ENCODE assay signal across 33 cellular contexts in genomic region chr14:81811705-81812269, GRCh38.
"Had no signal": no experiment of that assay in that cellular context is flagged by ENCODE, and none has a peak within 500 bp of the region (broad histone marks: within the 10 kb centered on the region; RNA-seq: fewer than 3 reads in every experiment).

No MANE protein-coding gene starts in this region.

- H3K27me3 Mint-ChIP-seq: activated CD4-positive, alpha-beta T cell treated with anti-CD3 and anti-CD28 coated beads for 36 hours; activated CD4-positive, alpha-beta T cell treated with anti-CD3 and anti-CD28 coated beads, Interleukin-2, amount 10 ng/mL, durations not matched to agents 7 days and 5 days; activated CD8-positive, alpha-beta T cell treated with anti-CD3 and anti-CD28 coated beads for 36 hours; activated naive CD8-positive, alpha-beta T cell; activated naive CD8-positive, alpha-beta T cell treated with anti-CD3 and anti-CD28 coated beads, Interleukin-2, amount 50 U/mL, for 24 hours; activated T-helper 17 cell treated with anti-CD3 and anti-CD28 coated beads, Interleukin-2, amount 50 U/mL, for 72 hours; effector memory CD8-positive, alpha-beta T cell had no signal

- H3K9me3 ChIP-seq: adrenal gland, body of pancreas, esophagus muscularis mucosa, gastroesophageal sphincter had no signal

- H3K4me2 ChIP-seq: hepatocyte had no signal

- DNase-seq: activated CD4-positive, alpha-beta T cell treated with anti-CD3 and anti-CD28 coated beads for 36 hours; activated CD4-positive, alpha-beta T cell treated with anti-CD3 and anti-CD28 coated beads, Interleukin-2, amount 10 ng/mL, durations not matched to agents 7 days and 5 days; activated CD4-positive, alpha-beta T cell treated with anti-CD3 and anti-CD28 coated beads, Interleukin-2, amount 50 U/mL, for 48 hours; activated CD4-positive, CD25-positive, alpha-beta regulatory T cell; activated CD4-positive, CD25-positive, alpha-beta regulatory T cell treated with anti-CD3 and anti-CD28 coated beads, Interleukin-2, amount 50 U/mL, for 72 hours; activated CD8-positive, alpha-beta memory T cell treated with anti-CD3 and anti-CD28 coated beads for 24 hours; activated CD8-positive, alpha-beta T cell treated with anti-CD3 and anti-CD28 coated beads for 36 hours; activated effector memory CD4-positive, alpha-beta T cell treated with Interleukin-2 at 50 U/mL for 16 hours; activated gamma-delta T cell treated with Interleukin-2 at 50 U/mL for 16 hours; activated naive CD4-positive, alpha-beta T cell treated with anti-CD3 and anti-CD28 coated beads, Interleukin-2, amount 50 U/mL, for 16 hours; activated naive CD4-positive, alpha-beta T cell treated with Interleukin-2 at 50 U/mL for 16 hours; activated naive CD8-positive, alpha-beta T cell treated with anti-CD3 and anti-CD28 coated beads, Interleukin-2, amount 50 U/mL, for 24 hours; activated T-cell treated with anti-CD3 and anti-CD28 coated beads, Interleukin-2, amount 50 U/mL, for 4 hours; adrenal gland; amygdala; aorta; body of pancreas; caudate nucleus; cortex of kidney; dermis blood vessel endothelial cell; effector CD4-positive, alpha-beta T cell; effector memory CD8-positive, alpha-beta T cell; erythroblast; foreskin melanocyte; heart right ventricle; T1000; WERI-Rb-1 had no signal

- H3K27me3 ChIP-seq: adrenal gland, body of pancreas, esophagus muscularis mucosa, heart right ventricle, hepatocyte had no signal

- H3K27ac Mint-ChIP-seq: activated CD4-positive, alpha-beta T cell treated with anti-CD3 and anti-CD28 coated beads for 36 hours; activated CD4-positive, alpha-beta T cell treated with anti-CD3 and anti-CD28 coated beads, Interleukin-2, amount 10 ng/mL, durations not matched to agents 7 days and 5 days; activated CD8-positive, alpha-beta T cell treated with anti-CD3 and anti-CD28 coated beads for 36 hours; activated naive CD8-positive, alpha-beta T cell; activated naive CD8-positive, alpha-beta T cell treated with anti-CD3 and anti-CD28 coated beads, Interleukin-2, amount 50 U/mL, for 24 hours; activated T-helper 17 cell treated with anti-CD3 and anti-CD28 coated beads, Interleukin-2, amount 50 U/mL, for 72 hours; effector memory CD8-positive, alpha-beta T cell; T-helper 1 cell treated with Interleukin-12 subunit alpha and Interleukin-12 subunit beta and Interleukin-4 antibody, amounts not matched to agents 30 μg/mL and 1 μg/mL, for 36 hours had no signal

- H3K9me3 Mint-ChIP-seq: activated CD8-positive, alpha-beta T cell treated with anti-CD3 and anti-CD28 coated beads for 36 hours; activated T-cell treated with anti-CD3 and anti-CD28 coated beads, Interleukin-2, amount 50 U/mL, for 4 hours had no signal

- H3K36me3 Mint-ChIP-seq: activated naive CD8-positive, alpha-beta T cell had no signal

- H3K4me1 Mint-ChIP-seq: activated CD4-positive, alpha-beta T cell treated with anti-CD3 and anti-CD28 coated beads for 36 hours; activated CD4-positive, alpha-beta T cell treated with anti-CD3 and anti-CD28 coated beads, Interleukin-2, amount 10 ng/mL, durations not matched to agents 7 days and 5 days; activated T-helper 17 cell treated with anti-CD3 and anti-CD28 coated beads, Interleukin-2, amount 50 U/mL, for 72 hours had no signal

- H3K36me3 ChIP-seq: adrenal gland, esophagus muscularis mucosa, gastroesophageal sphincter, heart right ventricle, WERI-Rb-1 had no signal

- H3K79me2 ChIP-seq: hepatocyte had no signal

- H3K4me1 ChIP-seq: adrenal gland, body of pancreas, esophagus muscularis mucosa, gastroesophageal sphincter, heart right ventricle had no signal

- H3K4me3 Mint-ChIP-seq: activated CD4-positive, alpha-beta T cell treated with anti-CD3 and anti-CD28 coated beads for 36 hours; activated CD4-positive, alpha-beta T cell treated with anti-CD3 and anti-CD28 coated beads, Interleukin-2, amount 10 ng/mL, durations not matched to agents 7 days and 5 days; activated CD8-positive, alpha-beta T cell treated with anti-CD3 and anti-CD28 coated beads for 36 hours; activated naive CD8-positive, alpha-beta T cell; activated naive CD8-positive, alpha-beta T cell treated with anti-CD3 and anti-CD28 coated beads, Interleukin-2, amount 50 U/mL, for 24 hours; activated T-cell treated with anti-CD3 and anti-CD28 coated beads, Interleukin-2, amount 50 U/mL, for 4 hours; activated T-helper 17 cell treated with anti-CD3 and anti-CD28 coated beads, Interleukin-2, amount 50 U/mL, for 72 hours; effector memory CD8-positive, alpha-beta T cell; T-helper 1 cell treated with Interleukin-12 subunit alpha and Interleukin-12 subunit beta and Interleukin-4 antibody, amounts not matched to agents 30 μg/mL and 1 μg/mL, for 36 hours had no signal

- H2AFZ ChIP-seq: hepatocyte had no signal

- H3K27ac ChIP-seq: adrenal gland, body of pancreas, esophagus muscularis mucosa, gastroesophageal sphincter, heart right ventricle, hepatocyte, WERI-Rb-1 had no signal

- ATAC-seq: activated CD4-positive, alpha-beta T cell treated with anti-CD3 and anti-CD28 coated beads for 36 hours; activated CD8-positive, alpha-beta T cell treated with anti-CD3 and anti-CD28 coated beads for 36 hours; activated naive CD8-positive, alpha-beta T cell treated with anti-CD3 and anti-CD28 coated beads, Interleukin-2, amount 50 U/mL, for 24 hours; activated T-cell treated with anti-CD3 and anti-CD28 coated beads, Interleukin-2, amount 50 U/mL, for 4 hours; activated T-helper 17 cell treated with anti-CD3 and anti-CD28 coated beads, Interleukin-2, amount 50 U/mL, for 72 hours; body of pancreas; effector memory CD8-positive, alpha-beta T cell; gastroesophageal sphincter; heart right ventricle had no signal

- H3K4me3 ChIP-seq: adrenal gland, body of pancreas, esophagus muscularis mucosa, gastroesophageal sphincter, heart right ventricle, hepatocyte had no signal
